In the genomic region with DNA sequence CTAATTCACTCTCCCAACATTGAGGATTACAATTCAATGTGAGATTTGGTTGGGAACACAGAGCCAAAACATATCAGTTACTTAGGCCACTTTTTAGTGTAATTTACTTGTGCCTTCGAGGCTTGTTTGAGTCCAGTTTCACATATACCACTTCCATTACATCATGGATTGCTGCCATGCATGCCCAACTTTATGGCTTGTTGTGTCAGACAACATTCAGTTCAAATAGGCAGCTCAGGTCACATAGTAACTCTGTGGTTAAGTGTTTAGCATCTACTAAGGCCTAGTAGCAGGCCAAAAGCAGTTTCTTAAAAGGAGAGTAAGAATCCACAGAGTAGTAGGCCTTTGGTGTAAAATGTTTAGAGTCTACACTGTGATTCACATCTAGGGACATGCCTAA, we compare ENCODE assay signal across 34 cellular contexts.
"Had no signal": no experiment of that assay in that cellular context is flagged by ENCODE, and none has a peak within 500 bp of the region (broad histone marks: within the 10 kb centered on the region; RNA-seq: fewer than 3 reads in every experiment).

No MANE protein-coding gene starts in this region.

- H3K4me1 Mint-ChIP-seq: activated B cell treated with CpG ODN at 0.5 μM for 24 hours; activated naive CD4-positive, alpha-beta T cell treated with anti-CD3 and anti-CD28 coated beads, Interleukin-2, amount 50 U/mL, for 24 hours; activated naive CD8-positive, alpha-beta T cell treated with anti-CD3 and anti-CD28 coated beads for 36 hours; central memory CD8-positive, alpha-beta T cell; T-helper 17 cell had no signal

- H3K27me3 Mint-ChIP-seq: activated B cell treated with CpG ODN at 0.5 μM for 24 hours; activated CD8-positive, alpha-beta T cell treated with anti-CD3 and anti-CD28 coated beads for 36 hours; activated naive CD4-positive, alpha-beta T cell treated with anti-CD3 and anti-CD28 coated beads, Interleukin-2, amount 50 U/mL, for 24 hours; activated naive CD8-positive, alpha-beta T cell treated with anti-CD3 and anti-CD28 coated beads for 36 hours; brain; central memory CD8-positive, alpha-beta T cell; dendritic cell treated with granulocyte-macrophage colony-stimulating factor and Interleukin-4, amounts not matched to agents 40 ng/mL and 50 ng/mL, for 4 days; T-helper 17 cell had no signal

- H3K4me3 ChIP-seq: ascending aorta, breast epithelium, coronary artery, dorsolateral prefrontal cortex, esophagus muscularis mucosa, gastrocnemius medialis had no signal

- H3K27ac ChIP-seq: ascending aorta, breast epithelium, coronary artery, dorsolateral prefrontal cortex, esophagus muscularis mucosa, foreskin keratinocyte, gastrocnemius medialis, WERI-Rb-1 had no signal

- H3K36me3 ChIP-seq: ascending aorta, breast epithelium, esophagus muscularis mucosa, gastrocnemius medialis, WERI-Rb-1 had no signal

- DNase-seq: activated B cell treated with CpG ODN at 0.5 μM for 24 hours; activated CD4-positive, alpha-beta T cell treated with anti-CD3 and anti-CD28 coated beads for 48 hours; activated CD4-positive, alpha-beta T cell treated with anti-CD3 and anti-CD28 coated beads, Interleukin-2, amount 50 U/mL, for 1 hour; activated CD4-positive, alpha-beta T cell treated with anti-CD3 and anti-CD28 coated beads, Interleukin-2, amount 50 U/mL, for 48 hours; activated CD8-positive, alpha-beta memory T cell treated with anti-CD3 and anti-CD28 coated beads for 24 hours; activated CD8-positive, alpha-beta T cell treated with anti-CD3 and anti-CD28 coated beads for 36 hours; activated effector memory CD4-positive, alpha-beta T cell treated with anti-CD3 and anti-CD28 coated beads, Interleukin-2, amount 50 U/mL, for 16 hours; activated naive CD4-positive, alpha-beta T cell treated with anti-CD3 and anti-CD28 coated beads for 36 hours; activated naive CD8-positive, alpha-beta T cell treated with anti-CD3 and anti-CD28 coated beads for 36 hours; activated T-cell treated with anti-CD3 and anti-CD28 coated beads, Interleukin-2, amount 50 U/mL, for 48 hours; dorsolateral prefrontal cortex; effector memory CD4-positive, alpha-beta T cell; endodermal cell; erythroblast; foreskin keratinocyte; gastrocnemius medialis; glutamatergic neuron; SW 1271; T-helper 1 cell; T-helper 17 cell; T1000; WERI-Rb-1 had no signal

- ATAC-seq: activated CD4-positive, CD25-positive, alpha-beta regulatory T cell treated with anti-CD3 and anti-CD28 coated beads, Interleukin-2, amount 50 U/mL, for 24 hours; activated CD8-positive, alpha-beta T cell treated with anti-CD3 and anti-CD28 coated beads for 36 hours; foreskin keratinocyte; gastrocnemius medialis; T-helper 17 cell had no signal

- H3K9me3 Mint-ChIP-seq: activated B cell treated with CpG ODN at 0.5 μM for 24 hours; activated CD8-positive, alpha-beta T cell treated with anti-CD3 and anti-CD28 coated beads for 36 hours; activated naive CD4-positive, alpha-beta T cell treated with anti-CD3 and anti-CD28 coated beads for 36 hours; activated naive CD4-positive, alpha-beta T cell treated with anti-CD3 and anti-CD28 coated beads, Interleukin-2, amount 50 U/mL, for 24 hours; activated naive CD8-positive, alpha-beta T cell treated with anti-CD3 and anti-CD28 coated beads for 36 hours; activated T-helper 1 cell treated with anti-CD3 and anti-CD28 coated beads, Interleukin-12 subunit alpha, Interleukin-12 subunit beta, Interleukin-2, Interleukin-4 antibody, amounts not matched to agents 30 ng/mL and 10 ng/mL and 1 ng/mL, durations not matched to agents 14 hours and 24 hours and 36 hours; activated T-helper 2 cell treated with anti-CD3 and anti-CD28 coated beads, Interferon-gamma antibody, Interleukin-2, Interleukin-4, amounts not matched to agents 10 μg/mL and 5 μg/mL and 100 μg/mL, durations not matched to agents 14 hours and 24 hours and 36 hours; brain; dendritic cell treated with granulocyte-macrophage colony-stimulating factor and Interleukin-4, amounts not matched to agents 40 ng/mL and 50 ng/mL, for 4 days; endodermal cell; T-helper 2 cell treated with Interferon-gamma antibody and Interleukin-4, amounts not matched to agents 5 μg/mL and 100 μg/mL, for 36 hours had no signal

- H3K4me1 ChIP-seq: ascending aorta, breast epithelium, foreskin keratinocyte, gastrocnemius medialis had no signal

- H3K36me3 Mint-ChIP-seq: activated naive CD4-positive, alpha-beta T cell treated with anti-CD3 and anti-CD28 coated beads, Interleukin-2, amount 50 U/mL, for 24 hours; activated naive CD8-positive, alpha-beta T cell treated with anti-CD3 and anti-CD28 coated beads for 36 hours; brain had no signal

- H3K27me3 ChIP-seq: ascending aorta, breast epithelium, dorsolateral prefrontal cortex, esophagus muscularis mucosa, foreskin keratinocyte, gastrocnemius medialis had no signal

- H3K9me3 ChIP-seq: ascending aorta, breast epithelium, esophagus muscularis mucosa, gastrocnemius medialis had no signal

- H3K27ac Mint-ChIP-seq: activated B cell treated with CpG ODN at 0.5 μM for 24 hours; activated CD8-positive, alpha-beta T cell treated with anti-CD3 and anti-CD28 coated beads for 36 hours; activated naive CD4-positive, alpha-beta T cell treated with anti-CD3 and anti-CD28 coated beads for 36 hours; activated naive CD4-positive, alpha-beta T cell treated with anti-CD3 and anti-CD28 coated beads, Interleukin-2, amount 50 U/mL, for 24 hours; activated naive CD8-positive, alpha-beta T cell treated with anti-CD3 and anti-CD28 coated beads for 36 hours; activated T-helper 1 cell treated with anti-CD3 and anti-CD28 coated beads, Interleukin-12 subunit alpha, Interleukin-12 subunit beta, Interleukin-2, Interleukin-4 antibody, amounts not matched to agents 30 ng/mL and 10 ng/mL and 1 ng/mL, durations not matched to agents 14 hours and 24 hours and 36 hours; activated T-helper 2 cell treated with anti-CD3 and anti-CD28 coated beads, Interferon-gamma antibody, Interleukin-2, Interleukin-4, amounts not matched to agents 10 μg/mL and 5 μg/mL and 100 μg/mL, durations not matched to agents 14 hours and 24 hours and 36 hours; brain; dendritic cell treated with granulocyte-macrophage colony-stimulating factor and Interleukin-4, amounts not matched to agents 40 ng/mL and 50 ng/mL, for 4 days; endodermal cell; T-helper 17 cell; T-helper 2 cell treated with Interferon-gamma antibody and Interleukin-4, amounts not matched to agents 5 μg/mL and 100 μg/mL, for 36 hours had no signal

- H3K4me3 Mint-ChIP-seq: activated B cell treated with CpG ODN at 0.5 μM for 24 hours; activated CD8-positive, alpha-beta T cell treated with anti-CD3 and anti-CD28 coated beads for 36 hours; activated naive CD4-positive, alpha-beta T cell treated with anti-CD3 and anti-CD28 coated beads for 36 hours; activated naive CD4-positive, alpha-beta T cell treated with anti-CD3 and anti-CD28 coated beads, Interleukin-2, amount 50 U/mL, for 24 hours; activated naive CD8-positive, alpha-beta T cell treated with anti-CD3 and anti-CD28 coated beads for 36 hours; activated T-helper 1 cell treated with anti-CD3 and anti-CD28 coated beads, Interleukin-12 subunit alpha, Interleukin-12 subunit beta, Interleukin-2, Interleukin-4 antibody, amounts not matched to agents 30 ng/mL and 10 ng/mL and 1 ng/mL, durations not matched to agents 14 hours and 24 hours and 36 hours; brain; central memory CD8-positive, alpha-beta T cell; dendritic cell treated with granulocyte-macrophage colony-stimulating factor and Interleukin-4, amounts not matched to agents 40 ng/mL and 50 ng/mL, for 4 days; endodermal cell; T-helper 17 cell; T-helper 2 cell treated with Interferon-gamma antibody and Interleukin-4, amounts not matched to agents 5 μg/mL and 100 μg/mL, for 36 hours had no signal
